8 cellular contexts compared by ENCODE assay signal in the genomic region with DNA sequence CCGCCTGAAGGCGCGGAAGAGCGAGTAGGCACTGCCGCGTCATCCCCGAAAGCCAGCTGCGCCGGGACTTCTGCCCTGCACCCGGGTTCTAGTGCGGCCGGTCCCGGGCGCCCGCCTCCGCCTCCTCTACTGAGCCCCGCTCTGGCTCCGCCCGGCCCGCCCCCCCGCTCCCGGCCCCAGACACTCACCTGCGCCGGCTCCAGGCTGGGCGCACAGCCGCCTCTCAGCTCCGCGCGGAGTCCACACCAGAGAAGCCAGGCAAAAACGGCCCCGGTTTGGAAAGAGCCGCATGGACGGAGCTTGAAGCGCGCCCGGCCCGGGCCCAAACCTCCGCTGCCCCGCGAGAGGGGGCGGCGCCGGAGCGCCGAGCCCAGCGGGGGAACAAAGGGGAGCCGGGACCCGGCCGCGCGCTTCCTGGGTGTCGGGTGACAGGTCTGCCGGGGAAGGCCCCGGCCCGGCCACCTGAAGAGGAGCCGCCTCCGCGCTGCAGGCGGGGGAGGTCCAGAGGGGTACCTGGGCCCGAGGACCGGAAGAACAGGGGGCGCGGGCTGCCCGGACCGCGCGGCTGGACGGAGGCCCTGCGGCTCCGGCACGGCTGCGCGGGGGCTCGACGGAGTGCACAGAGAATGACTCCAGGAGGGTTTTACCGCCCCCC.
DNase-seq lines count a peak whose midpoint lies in the region; ATAC-seq lines count a peak whose summit lies in the region.

No MANE protein-coding gene starts in this region.

- no peak overlapping the region for H3K27ac Mint-ChIP-seq in CD4-positive, CD25-positive, alpha-beta regulatory T cell
- H3K27ac Mint-ChIP-seq in activated CD8-positive, alpha-beta T cell treated with anti-CD3 and anti-CD28 coated beads, Interleukin-2, amount 10 ng/mL, durations not matched to agents 7 days and 5 days, result no peak overlapping the region
- no peak overlapping the region for H3K27ac Mint-ChIP-seq in stimulated activated memory B cell treated with anti-CD40 and anti-IgM and Interleukin-4, amounts not matched to agents 10 μg/mL and 1 μg/mL and 100 μg/mL, for 72 hours

- H3K4me3 ChIP-seq in CD4-positive, CD25-positive, alpha-beta regulatory T cell (ENCODE audit: low read depth, low read length), result no peak overlapping the region

- POLR2A ChIA-PET in activated CD8-positive, alpha-beta T cell treated with anti-CD3 and anti-CD28 coated beads, Interleukin-2, amount 10 ng/mL, durations not matched to agents 7 days and 5 days (lab: Charles Lee), result no interaction called here

- peaks cover 60% of the 10 kb centered on the region for H3K27me3 Mint-ChIP-seq in CD4-positive, CD25-positive, alpha-beta regulatory T cell
- peaks cover 59% of the 10 kb centered on the region for H3K27me3 Mint-ChIP-seq in activated CD8-positive, alpha-beta T cell treated with anti-CD3 and anti-CD28 coated beads, Interleukin-2, amount 10 ng/mL, durations not matched to agents 7 days and 5 days (ENCODE audit: low read depth)
- H3K27me3 Mint-ChIP-seq in stimulated activated memory B cell treated with anti-CD40 and anti-IgM and Interleukin-4, amounts not matched to agents 10 μg/mL and 1 μg/mL and 100 μg/mL, for 72 hours, result peaks cover 71% of the 10 kb centered on the region

- H3K9me3 Mint-ChIP-seq in CD4-positive, CD25-positive, alpha-beta regulatory T cell, result peaks cover 0 to 2% (median 0%) of the 10 kb centered on the region in 7 donors
- H3K9me3 Mint-ChIP-seq in activated CD8-positive, alpha-beta T cell treated with anti-CD3 and anti-CD28 coated beads, Interleukin-2, amount 10 ng/mL, durations not matched to agents 7 days and 5 days (ENCODE audit: insufficient read depth), result no peaks in the 10 kb centered on the region
- H3K9me3 Mint-ChIP-seq in stimulated activated memory B cell treated with anti-CD40 and anti-IgM and Interleukin-4, amounts not matched to agents 10 μg/mL and 1 μg/mL and 100 μg/mL, for 72 hours, result no peaks in the 10 kb centered on the region

- no peaks in the 10 kb centered on the region for H3K9me3 ChIP-seq in CD4-positive, CD25-positive, alpha-beta regulatory T cell (ENCODE audit: control insufficient read depth in 2 of 2, low read length in 2 of 2)

- H3K4me1 Mint-ChIP-seq in CD4-positive, CD25-positive, alpha-beta regulatory T cell, result peaks cover 10 to 35% (median 20%) of the 10 kb centered on the region in 4 donors
- peaks cover 33% of the 10 kb centered on the region for H3K4me1 Mint-ChIP-seq in activated CD8-positive, alpha-beta T cell treated with anti-CD3 and anti-CD28 coated beads, Interleukin-2, amount 10 ng/mL, durations not matched to agents 7 days and 5 days (ENCODE audit: low read depth)
- peaks cover 38% of the 10 kb centered on the region for H3K4me1 Mint-ChIP-seq in stimulated activated memory B cell treated with anti-CD40 and anti-IgM and Interleukin-4, amounts not matched to agents 10 μg/mL and 1 μg/mL and 100 μg/mL, for 72 hours

- no peak overlapping the region for H3K4me3 Mint-ChIP-seq in CD4-positive, CD25-positive, alpha-beta regulatory T cell
- H3K4me3 Mint-ChIP-seq in activated CD8-positive, alpha-beta T cell treated with anti-CD3 and anti-CD28 coated beads, Interleukin-2, amount 10 ng/mL, durations not matched to agents 7 days and 5 days, result peak overlapping the region; percentile 12
- peak overlapping the region; percentile 59 for H3K4me3 Mint-ChIP-seq in stimulated activated memory B cell treated with anti-CD40 and anti-IgM and Interleukin-4, amounts not matched to agents 10 μg/mL and 1 μg/mL and 100 μg/mL, for 72 hours

- CTCF ChIA-PET in activated CD8-positive, alpha-beta T cell treated with anti-CD3 and anti-CD28 coated beads, Interleukin-2, amount 10 ng/mL, durations not matched to agents 7 days and 5 days (lab: Charles Lee), result no interaction called here

- H3K27ac ChIP-seq in CD4-positive, CD25-positive, alpha-beta regulatory T cell (ENCODE audit: insufficient read depth, low read length, poor library complexity, severe bottlenecking), result no peak overlapping the region

- peaks cover 3% of the 10 kb centered on the region for H3K36me3 Mint-ChIP-seq in CD4-positive, CD25-positive, alpha-beta regulatory T cell
- no peaks in the 10 kb centered on the region for H3K36me3 Mint-ChIP-seq in activated CD8-positive, alpha-beta T cell treated with anti-CD3 and anti-CD28 coated beads, Interleukin-2, amount 10 ng/mL, durations not matched to agents 7 days and 5 days (ENCODE audit: low read depth)
- H3K36me3 Mint-ChIP-seq in stimulated activated memory B cell treated with anti-CD40 and anti-IgM and Interleukin-4, amounts not matched to agents 10 μg/mL and 1 μg/mL and 100 μg/mL, for 72 hours, result no peaks in the 10 kb centered on the region

- peak in 2 of 3 donors; percentile 14 to 31 for DNase-seq in CD4-positive, CD25-positive, alpha-beta regulatory T cell
- peak; percentile 81 for DNase-seq in NCI-H1105 (lab: John Stamatoyannopoulos, UW)
- DNase-seq in activated CD8-positive, alpha-beta T cell treated with anti-CD3 and anti-CD28 coated beads, Interleukin-2, amount 10 ng/mL, durations not matched to agents 7 days and 5 days, result no peak
- peak; percentile 85 for DNase-seq in iPS-NIHi11 (ENCODE audit: low spot score)
- DNase-seq in DMS114 treated with DMSO at 0.1 percent for 48 hours (lab: John Stamatoyannopoulos, UW; ENCODE audit: unreplicated experiment), result no peak

- peaks cover 57% of the 10 kb centered on the region for H3K4me1 ChIP-seq in CD4-positive, CD25-positive, alpha-beta regulatory T cell (ENCODE audit: control insufficient read depth, insufficient read depth, low read length, poor library complexity, severe bottlenecking)

- H3K27me3 ChIP-seq in CD4-positive, CD25-positive, alpha-beta regulatory T cell (ENCODE audit: control insufficient read depth, insufficient read depth, low read length), result peaks cover 9% of the 10 kb centered on the region

- ATAC-seq in CD4-positive, CD25-positive, alpha-beta regulatory T cell (ENCODE audit: low read depth in 2 of 2), result no peak
- ATAC-seq in GM19438 (IDR thresholded peaks at IDR 0.05; ENCODE audit: low read depth, unreplicated experiment), result peak; percentile 47
- peak; percentile 27 for ATAC-seq in activated CD8-positive, alpha-beta T cell treated with anti-CD3 and anti-CD28 coated beads, Interleukin-2, amount 10 ng/mL, durations not matched to agents 7 days and 5 days
- peak; percentile 43 for ATAC-seq in stimulated activated memory B cell treated with anti-CD40 and anti-IgM and Interleukin-4, amounts not matched to agents 10 μg/mL and 1 μg/mL and 100 μg/mL, for 72 hours
- ATAC-seq in HG02981 (IDR thresholded peaks at IDR 0.05; ENCODE audit: unreplicated experiment), result no peak

- no peaks in the 10 kb centered on the region for H3K36me3 ChIP-seq in CD4-positive, CD25-positive, alpha-beta regulatory T cell (ENCODE audit: control insufficient read depth, insufficient read depth, low read length)

Comparison
In these comparisons a context has a peak if more than half of its experiments do, and no peak if none do; other contexts are left out.
1. ATAC-seq: peak in GM19438 (single experiment), activated CD8-positive, alpha-beta T cell treated with anti-CD3 and anti-CD28 coated beads, Interleukin-2, amount 10 ng/mL, durations not matched to agents 7 days and 5 days (single experiment) and stimulated activated memory B cell treated with anti-CD40 and anti-IgM and Interleukin-4, amounts not matched to agents 10 μg/mL and 1 μg/mL and 100 μg/mL, for 72 hours (single experiment); none in CD4-positive, CD25-positive, alpha-beta regulatory T cell (0 of 2) and HG02981 (single experiment).
2. DNase-seq: peak in CD4-positive, CD25-positive, alpha-beta regulatory T cell (2 of 3), NCI-H1105 (single experiment) and iPS-NIHi11 (single experiment); none in activated CD8-positive, alpha-beta T cell treated with anti-CD3 and anti-CD28 coated beads, Interleukin-2, amount 10 ng/mL, durations not matched to agents 7 days and 5 days (single experiment) and DMS114 treated with DMSO at 0.1 percent for 48 hours (single experiment).
3. H3K4me3 Mint-ChIP-seq: peak in activated CD8-positive, alpha-beta T cell treated with anti-CD3 and anti-CD28 coated beads, Interleukin-2, amount 10 ng/mL, durations not matched to agents 7 days and 5 days (single experiment) and stimulated activated memory B cell treated with anti-CD40 and anti-IgM and Interleukin-4, amounts not matched to agents 10 μg/mL and 1 μg/mL and 100 μg/mL, for 72 hours (single experiment); none in CD4-positive, CD25-positive, alpha-beta regulatory T cell (0 of 4).